In genomic region chr21:42534901-42535378, GRCh38 we compare ENCODE assay signal across 11 cellular contexts. TPM values are rescaled to one million over a fixed set of nuclear protein-coding genes. Genes with fewer than 3 reads are reported as not detected.
DNase-seq lines count a peak whose midpoint lies in the region; ATAC-seq and TF ChIP-seq lines count a peak whose summit lies in the region.
"Had no signal": no experiment of that assay in that cellular context is flagged by ENCODE, and none has a peak within 500 bp of the region (broad histone marks: within the 10 kb centered on the region; RNA-seq: fewer than 3 reads in every experiment).

No MANE protein-coding gene starts in this region.

- DNase-seq in BE2C (no peak), NCI-H345 treated with DMSO at 0.1 percent for 48 hours (lab: John Stamatoyannopoulos, UW; ENCODE audit: unreplicated experiment) (no peak), NCI-H748 treated with DMSO at 0.1 percent for 48 hours (lab: John Stamatoyannopoulos, UW) (no peak)
- DNase-seq: activated naive CD4-positive, alpha-beta T cell; CD4-positive, CD25-positive, alpha-beta regulatory T cell; T1000 had no signal

- H3K27me3 ChIP-seq in BE2C, result no peaks in the 10 kb centered on the region
- no peaks in the 10 kb centered on the region for H3K27me3 ChIP-seq in duodenal mucosa (ENCODE audit: control insufficient read depth in 1 of 2, insufficient read depth in 2 of 2, low read length in 2 of 2)

- H3K9me3 ChIP-seq in BE2C, result no peaks in the 10 kb centered on the region
- H3K9me3 ChIP-seq in duodenal mucosa (ENCODE audit: control insufficient read depth in 1 of 2, low read length in 2 of 2), result no peaks in the 10 kb centered on the region

- H3K4me3 ChIP-seq in BE2C (ENCODE audit: low read depth, low read length) (peak overlapping the region; percentile 15; the same call in 1 of the 2 replicates), duodenal mucosa (ENCODE audit: low read depth in 1 of 2, low read length in 2 of 2) (peak overlapping the region; percentile 28 to 52)

- H3K9ac ChIP-seq in duodenal mucosa (ENCODE audit: low read depth in 1 of 2, low read length in 2 of 2), result peak overlapping the region; percentile 10 to 26

- H3K36me3 ChIP-seq in BE2C, result no peaks in the 10 kb centered on the region
- peaks cover 36 to 69% of the 10 kb centered on the region in 2 donors for H3K36me3 ChIP-seq in duodenal mucosa (ENCODE audit: control insufficient read depth in 1 of 2, insufficient read depth in 2 of 2, low read length in 2 of 2)

- ATAC-seq in GM18870 (IDR thresholded peaks at IDR 0.05; ENCODE audit: unreplicated experiment), result peak; percentile 42
- ATAC-seq in HG03097 (IDR thresholded peaks at IDR 0.05; ENCODE audit: low FRiP score, unreplicated experiment), result peak; percentile 38
- ATAC-seq in GM19467 (IDR thresholded peaks at IDR 0.05; ENCODE audit: unreplicated experiment), result no peak
- no peak for ATAC-seq in activated CD4-positive, CD25-positive, alpha-beta regulatory T cell treated with anti-CD3 and anti-CD28 coated beads, Interleukin-2, amount 50 U/mL, for 24 hours

- TF ChIP-seq CTCF in BE2C (IDR thresholded peaks at IDR 0.05; ENCODE audit: low read depth, low read length), result no peak

- peak overlapping the region; percentile 62 for H3K27ac ChIP-seq in duodenal mucosa (ENCODE audit: low read depth, low read length)

- H3K4me1 ChIP-seq in BE2C (peaks cover 29% of the 10 kb centered on the region), duodenal mucosa (ENCODE audit: control insufficient read depth in 1 of 2, insufficient read depth in 2 of 2, low read length in 2 of 2) (peaks cover 43 to 56% of the 10 kb centered on the region in 2 donors)

RNA-seq across cellular contexts. Expression of gene SLC37A1, which starts 21.3 kb away (rescaled TPM):
- polyA plus RNA-seq in BE2C (2012; ENCODE audit: insufficient read depth, insufficient read length, low read depth), result 3.9 TPM

RNA-seq across cellular contexts. Expression of gene RSPH1, which starts 38.9 kb away (rescaled TPM):
- polyA plus RNA-seq in BE2C (2012; ENCODE audit: insufficient read depth, insufficient read length, low read depth), result not detected
- polyA plus RNA-seq: CD4-positive, CD25-positive, alpha-beta regulatory T cell had no signal

Comparison
In these comparisons a context has a peak if more than half of its experiments do, and no peak if none do; other contexts are left out.
1. ATAC-seq: peak in GM18870 (single experiment) and HG03097 (single experiment); none in GM19467 (single experiment) and activated CD4-positive, CD25-positive, alpha-beta regulatory T cell treated with anti-CD3 and anti-CD28 coated beads, Interleukin-2, amount 50 U/mL, for 24 hours (0 of 2).